ENCODE assay signal across 8 cellular contexts in the genomic region with DNA sequence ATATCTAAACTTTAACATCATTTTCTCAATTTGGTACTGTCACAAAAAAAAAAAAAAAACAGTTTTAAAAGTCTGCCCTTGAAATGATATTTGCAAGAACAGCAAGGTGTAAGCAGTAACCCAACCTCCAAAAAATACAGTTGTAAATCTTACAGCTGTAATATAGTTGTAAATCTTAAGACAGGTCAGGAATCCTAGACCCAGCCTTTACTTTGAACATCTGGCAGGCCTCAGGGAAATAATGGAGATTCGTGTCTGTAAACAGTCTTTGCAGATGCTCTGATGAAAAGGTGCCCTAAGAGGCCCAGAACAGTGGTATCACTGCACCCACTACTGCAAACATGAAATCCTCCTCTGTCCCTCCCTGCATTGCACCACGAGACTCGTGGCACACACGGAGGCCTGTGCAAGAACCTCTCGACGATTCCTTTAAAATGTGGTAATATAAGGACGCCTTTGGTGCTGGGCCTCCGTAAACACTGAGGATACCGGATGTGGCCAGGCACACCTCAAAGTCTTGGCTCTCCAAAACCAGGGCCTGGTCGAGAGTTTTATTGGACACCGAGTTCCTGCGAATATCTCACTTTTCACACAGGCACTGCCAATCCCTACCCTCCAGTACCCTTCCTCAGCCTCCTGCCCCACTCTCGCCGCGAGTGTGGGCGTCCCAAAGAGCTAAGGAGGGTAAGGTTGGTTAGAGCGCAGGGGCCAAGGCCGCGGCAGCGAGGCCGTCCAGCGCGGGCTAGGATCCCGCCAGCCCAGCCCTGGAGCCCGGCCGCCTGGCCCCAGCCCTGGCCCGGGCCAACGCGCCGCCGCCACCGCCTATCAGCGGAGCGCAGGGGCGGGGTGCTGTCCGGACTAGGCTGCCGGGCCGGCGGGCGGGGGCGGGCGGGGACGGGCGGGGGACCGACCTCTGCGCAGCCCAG.
DNase-seq lines count a peak whose midpoint lies in the region; ATAC-seq and TF ChIP-seq lines count a peak whose summit lies in the region.

No MANE protein-coding gene starts in this region.

- WGBS in iPS DF 6.9 (ENCODE audit: insufficient coverage, insufficient read length) = no CpG with 5 or more reads among the region's 46 CpGs

- no peaks in the 10 kb centered on the region for H3K9me3 ChIP-seq in iPS DF 6.9 (ENCODE audit: control insufficient read depth, insufficient read depth, low read length)

- no peak for TF ChIP-seq RAD21 in Ishikawa (IDR thresholded peaks at IDR 0.05; ENCODE audit: low read depth)

- DNase-seq in GM06990 (ENCODE audit: extremely low read depth, insufficient read length) (no peak), SW480 (ENCODE audit: low spot score) (peak; percentile 66), astrocyte of the hippocampus (ENCODE audit: low read depth, low spot score) (peak; percentile 88), iPS DF 6.9 (ENCODE audit: low read depth, low spot score) (no peak), skeletal muscle cell (ENCODE audit: low read depth) (no peak), superior temporal gyrus (ENCODE audit: extremely low spot score) (no peak)

- no peaks in the 10 kb centered on the region for H3K27me3 ChIP-seq in GM06990 (replicated peaks; ENCODE audit: control insufficient read depth, insufficient read depth, low read length)
- H3K27me3 ChIP-seq in iPS DF 6.9 (ENCODE audit: control insufficient read depth, insufficient read depth, low read length) = no peaks in the 10 kb centered on the region

- peak overlapping the region; percentile 80 for H3K4me3 ChIP-seq in GM06990 (replicated peaks; ENCODE audit: low read depth, low read length)
- peak overlapping the region; percentile 88; the same call in 1 of the 2 replicates for H3K4me3 ChIP-seq in iPS DF 6.9 (ENCODE audit: low read length)
- peak overlapping the region; percentile 51 for H3K4me3 ChIP-seq in skeletal muscle cell (ENCODE audit: low read depth, low read length)

- no peak for TF ChIP-seq CTCF in GM06990 (IDR thresholded peaks at IDR 0.05; ENCODE audit: insufficient read depth, low read length, poor library complexity, severe bottlenecking)

- peak; percentile 22; the same call in 1 of the 2 replicates for TF ChIP-seq EP300 in Ishikawa (IDR thresholded peaks at IDR 0.05; ENCODE audit: borderline replicate concordance)

- ATAC-seq in GM21717 (IDR thresholded peaks at IDR 0.05; ENCODE audit: unreplicated experiment) = peak; percentile 65

- H3K27ac ChIP-seq in iPS DF 6.9 (ENCODE audit: low read length) = no peak overlapping the region

- no peaks in the 10 kb centered on the region; the same call in 1 of the 2 replicates for H3K4me1 ChIP-seq in iPS DF 6.9 (ENCODE audit: control insufficient read depth, insufficient read depth, low read length)

- H3K36me3 ChIP-seq in GM06990 (ENCODE audit: control insufficient read depth, insufficient read depth, low read length) = no peaks in the 10 kb centered on the region
- H3K36me3 ChIP-seq in iPS DF 6.9 (ENCODE audit: control insufficient read depth, insufficient read depth, low read length) = no peaks in the 10 kb centered on the region

TF ChIP-seq in Ishikawa, 13 proteins besides CTCF, POLR2A, EP300 and RAD21:
- TF ChIP-seq CEBPB (IDR thresholded peaks at IDR 0.05) (no peak), TAF1 (IDR thresholded peaks at IDR 0.05; ENCODE audit: low read depth) (peak; percentile 8; the same call in 1 of the 2 replicates), ZBTB7A (IDR thresholded peaks at IDR 0.05; ENCODE audit: low read depth) (no peak)

Comparison
In these comparisons a context has a peak if more than half of its experiments do, and no peak if none do; other contexts are left out.
1. DNase-seq: peak in SW480 (single experiment) and astrocyte of the hippocampus (single experiment); none in GM06990 (single experiment), iPS DF 6.9 (single experiment), skeletal muscle cell (single experiment) and superior temporal gyrus (single experiment).
2. Peak in every context shown above with its lines, with median percentiles within 50 percentile points of each other: H3K4me3 ChIP-seq.